Comparison of ENCODE assay signal across 18 cellular contexts in genomic region chr7:155000795-155001194, GRCh38. TPM values are rescaled to one million over a fixed set of nuclear protein-coding genes. Genes with fewer than 3 reads are reported as not detected.
A peak's percentile ranks its signal among the peaks of the same experiment; 100 is the strongest.
DNase-seq lines count a peak whose midpoint lies in the region; ATAC-seq, FAIRE-seq and TF ChIP-seq lines count a peak whose summit lies in the region.
"Had no signal": no experiment of that assay in that cellular context is flagged by ENCODE, and none has a peak within 500 bp of the region (broad histone marks: within the 10 kb centered on the region; RNA-seq: fewer than 3 reads in every experiment).

No MANE protein-coding gene starts in this region.

- no peaks in the 10 kb centered on the region for H3K27me3 Mint-ChIP-seq in activated CD8-positive, alpha-beta T cell treated with anti-CD3 and anti-CD28 coated beads for 36 hours
- H3K27me3 Mint-ChIP-seq: naive thymus-derived CD8-positive, alpha-beta T cell had no signal

- ATAC-seq in HepG2, result no peak
- no peak for ATAC-seq in right lobe of liver
- ATAC-seq in activated CD8-positive, alpha-beta T cell treated with anti-CD3 and anti-CD28 coated beads for 36 hours, result no peak
- ATAC-seq in omental fat pad (ENCODE audit: low FRiP score), result no peak
- ATAC-seq in HG03159 (IDR thresholded peaks at IDR 0.05; ENCODE audit: unreplicated experiment), result no peak
- ATAC-seq: naive thymus-derived CD8-positive, alpha-beta T cell had no signal

- CTCF ChIA-PET in HepG2 (lab: Yijun Ruan, JAX; ENCODE audit: low intra/inter-chr PET ratio, low total read pairs), result no interaction called here
- CTCF ChIA-PET in activated CD8-positive, alpha-beta T cell treated with anti-CD3 and anti-CD28 coated beads for 36 hours (lab: Charles Lee), result interaction anchor here (0.7 to 1.7 kb wide), 5 partner anchors 8 to 73 kb away, joined by 4 to 10 read pairs (median 7); no protein-coding TSS in a partner anchor

- peaks cover 10% of the 10 kb centered on the region for H3K4me1 Mint-ChIP-seq in activated CD8-positive, alpha-beta T cell treated with anti-CD3 and anti-CD28 coated beads for 36 hours (ENCODE audit: low read depth)

- H3K4me3 Mint-ChIP-seq in activated CD8-positive, alpha-beta T cell treated with anti-CD3 and anti-CD28 coated beads for 36 hours, result no peak overlapping the region

- TF ChIP-seq EP300 in HepG2 (IDR thresholded peaks at IDR 0.05; ENCODE audit: low read depth in 2 of 2, low read length in 2 of 2), result no peak
- no peak for TF ChIP-seq EP300 in HepG2 (CRISPR knock-in tag; IDR thresholded peaks at IDR 0.05; ENCODE audit: borderline replicate concordance)
- TF ChIP-seq EP300 in transverse colon (IDR thresholded peaks at IDR 0.05; ENCODE audit: low read depth), result no peak

- no peak overlapping the region for H3K27ac Mint-ChIP-seq in activated CD8-positive, alpha-beta T cell treated with anti-CD3 and anti-CD28 coated beads for 36 hours

- H3K27me3 ChIP-seq in HepG2 (ENCODE audit: control insufficient read depth in 1 of 2, insufficient read depth in 2 of 2, low read length in 2 of 2) (no peaks in the 10 kb centered on the region; a peak in 1 of 5 replicates), right lobe of liver (no peaks in the 10 kb centered on the region), transverse colon (no peaks in the 10 kb centered on the region)
- H3K27me3 ChIP-seq: uterus had no signal

- no peak for FAIRE-seq in HepG2 (lab: Jason Lieb, UNC)

- TF ChIP-seq RAD21 in HepG2 (CRISPR knock-in tag; IDR thresholded peaks at IDR 0.05), result no peak

- BruUV-seq in HepG2 (replicated peaks; lab: Mats Ljungman, UMichigan), result no TSS peak

- H3K79me2 ChIP-seq in HepG2 (ENCODE audit: insufficient read depth, low read length), result peaks cover 45% of the 10 kb centered on the region

- H3K4me1 ChIP-seq in HepG2 (ENCODE audit: insufficient read depth, low read length) (peaks cover 36% of the 10 kb centered on the region), right lobe of liver (peaks cover 0 to 3% (median 0%) of the 10 kb centered on the region in 4 donors), transverse colon (peaks cover 0 to 25% (median 12%) of the 10 kb centered on the region in 4 donors)

- POLR2A ChIA-PET in HepG2 (lab: Yijun Ruan, JAX), result no interaction called here
- POLR2A ChIA-PET in activated CD8-positive, alpha-beta T cell treated with anti-CD3 and anti-CD28 coated beads for 36 hours (lab: Charles Lee), result interaction anchor here (0.6 kb wide), 1 partner anchor 73 kb away, joined by 3 read pairs; no protein-coding TSS in a partner anchor

- DNase-seq in HepG2 (ENCODE audit: low spot score) (no peak), right lobe of liver (no peak), HT-29 (ENCODE audit: low spot score) (peak; percentile 33), transverse colon (peak; percentile 22), omental fat pad (ENCODE audit: low spot score) (no peak)
- DNase-seq in activated CD8-positive, alpha-beta T cell treated with anti-CD3 and anti-CD28 coated beads for 36 hours, result peak; percentile 23
- no peak for DNase-seq in NK-92 treated with Interleukin-12 subunit alpha and Interleukin-12 subunit beta, amount 100 ng/mL, for 24 hours (lab: John Stamatoyannopoulos, UW)
- DNase-seq: AML-193; cortex of kidney; hippocampal formation; KG1; left ventricle myocardium inferior; naive thymus-derived CD8-positive, alpha-beta T cell; NCI-H2081; retina; stimulated activated CD4-positive, alpha-beta T cell treated with anti-CD3 and anti-CD28 coated beads, Interleukin-2, amount 100 ng/mL, for 24 hours; uterus had no signal

- H2AFZ ChIP-seq in HepG2 (ENCODE audit: low read length), result no peak overlapping the region

- no peak overlapping the region for H3K4me2 ChIP-seq in HepG2 (ENCODE audit: low read depth, low read length)

- peaks cover 31% of the 10 kb centered on the region for H3K36me3 Mint-ChIP-seq in activated CD8-positive, alpha-beta T cell treated with anti-CD3 and anti-CD28 coated beads for 36 hours (ENCODE audit: low read depth)

- in situ Hi-C loops in HepG2 (cut with HindIII; ENCODE audit: extremely low pct_ligation_motif_present, low pct_unique_long_range_greater_than_20kb) (no loop called here), transverse colon (cut with MboI; ENCODE audit: low pct_ligation_motif_present in 1 of 4, low pct_unique_long_range_greater_than_20kb in 1 of 4, low sequenced_read_pairs in 3 of 4) (no loop called here)

- no peaks in the 10 kb centered on the region for H4K20me1 ChIP-seq in HepG2 (ENCODE audit: insufficient read depth, low read length)

- H3K9ac ChIP-seq in HepG2 (ENCODE audit: insufficient read depth, low read depth, low read length), result no peak overlapping the region

- TF ChIP-seq CTCF in HepG2 (CRISPR knock-in tag; IDR thresholded peaks at IDR 0.05) (peak; percentile 33), right lobe of liver (IDR thresholded peaks at IDR 0.05) (no peak), transverse colon (IDR thresholded peaks at IDR 0.05) (peak in 2 of 5 experiments; percentile 6 to 12), omental fat pad (IDR thresholded peaks at IDR 0.05) (no peak)
- TF ChIP-seq CTCF in activated CD8-positive, alpha-beta T cell treated with anti-CD3 and anti-CD28 coated beads for 36 hours (IDR thresholded peaks at IDR 0.05), result no peak

- no peak for TF ChIP-seq POLR2A in HepG2 (IDR thresholded peaks at IDR 0.05; ENCODE audit: insufficient read depth in 1 of 2, low read depth in 2 of 2, low read length in 2 of 2)
- TF ChIP-seq POLR2A in right lobe of liver (IDR thresholded peaks at IDR 0.05), result no peak
- TF ChIP-seq POLR2A in transverse colon (IDR thresholded peaks at IDR 0.05), result no peak

- H3K4me3 ChIP-seq in HepG2 (replicated peaks in 1 of 3; ENCODE audit: insufficient read depth in 1 of 3, low read depth in 2 of 3, low read length in 3 of 3) (no peak overlapping the region), right lobe of liver (no peak overlapping the region), transverse colon (no peak overlapping the region)
- H3K4me3 ChIP-seq: uterus had no signal

- H3K27ac ChIP-seq in HepG2 (ENCODE audit: extremely low read length, insufficient read depth, low read length), result no peak overlapping the region
- no peak overlapping the region for H3K27ac ChIP-seq in right lobe of liver
- H3K27ac ChIP-seq in transverse colon, result no peak overlapping the region
- H3K27ac ChIP-seq: left ventricle myocardium inferior, uterus had no signal

- H3K9me3 ChIP-seq in HepG2 (ENCODE audit: low read length) (no peaks in the 10 kb centered on the region), right lobe of liver (no peaks in the 10 kb centered on the region), transverse colon (no peaks in the 10 kb centered on the region)
- H3K9me3 ChIP-seq: left ventricle myocardium inferior, uterus had no signal

- no peaks in the 10 kb centered on the region for H3K9me3 Mint-ChIP-seq in activated CD8-positive, alpha-beta T cell treated with anti-CD3 and anti-CD28 coated beads for 36 hours
- H3K9me3 Mint-ChIP-seq: naive thymus-derived CD8-positive, alpha-beta T cell had no signal

- intact Hi-C loops in HepG2 (cut with micrococcal nuclease; ENCODE audit: unreplicated experiment), result no loop called here
- intact Hi-C loops in right lobe of liver (cut with DNase I), result no loop called here
- intact Hi-C loops in activated CD8-positive, alpha-beta T cell treated with anti-CD3 and anti-CD28 coated beads for 36 hours (cut with micrococcal nuclease), result no loop called here
- intact Hi-C loops in transverse colon (cut with DNase I; ENCODE audit: low total_unique reads), result loop anchor here (5.0 kb wide), 1 partner anchor 297 kb away; the partner anchor contains the start of gene INSIG1

- peaks cover 9 to 25% of the 10 kb centered on the region in 2 experiments; a peak in 4 of 5 replicates for H3K36me3 ChIP-seq in HepG2 (replicated peaks in 1 of 2; ENCODE audit: control insufficient read depth in 1 of 2, insufficient read depth in 2 of 2, low read length in 2 of 2)
- peaks cover 0 to 25% (median 3%) of the 10 kb centered on the region in 4 donors for H3K36me3 ChIP-seq in right lobe of liver
- H3K36me3 ChIP-seq in transverse colon, result peaks cover 0 to 14% (median under 1%) of the 10 kb centered on the region in 4 donors
- H3K36me3 ChIP-seq: uterus had no signal

- 89% methylated on average over 2 of the region's 2 CpGs for WGBS in HepG2 (ENCODE audit: low lambda C conversion rate)
- WGBS in right lobe of liver (ENCODE audit: insufficient coverage, low coverage, low lambda C conversion rate, missing lambda C conversion rate), result 76% methylated on average over 2 of the region's 2 CpGs
- WGBS in transverse colon (ENCODE audit: low coverage in 1 of 2), 2 donors, result 67 to 74% methylated on average over 1 to 2 of the region's 2 CpGs

TF ChIP-seq in HepG2, 621 proteins besides CTCF, POLR2A, EP300 and RAD21 (continues in another document):
- no peak for TF ChIP-seq SIN3B (IDR thresholded peaks at IDR 0.05; ENCODE audit: low read length)

RNA-seq across cellular contexts. Expression of gene PAXIP1, which starts 2.1 kb away (rescaled TPM):
- total RNA-seq in HepG2 (2016; rRNA removed; fragmentation: Illumina TruSeq; extraction: Trizol) (16.2 and 17.9 TPM in 2 replicates), right lobe of liver (1 to 10 TPM; 6.2 to 6.6 (median 6.4) TPM), transverse colon (100 to 1,000 TPM in 1 of 4 donors, 10 to 100 TPM in 2, 1 to 10 TPM in 1; 8.2 to 410 (median 13.3) TPM), omental fat pad (10 to 100 TPM in 3 of 4 donors, 1 to 10 TPM in 1; 7.9 to 14.2 (median 11.4) TPM)
- 3.7 and 4.4 TPM in 2 replicates for total RNA-seq in HepG2 (2016; cell fraction: cytosol; rRNA removed; fragmentation: Illumina TruSeq; extraction: Trizol; ENCODE audit: low read depth)
- 16.0 and 16.1 TPM in 2 replicates for total RNA-seq in HepG2 (2016; cell fraction: insoluble cytoplasmic fraction; rRNA removed; fragmentation: Illumina TruSeq; extraction: Trizol)
- 10.2 and 11.0 TPM in 2 replicates for total RNA-seq in HepG2 (2016; cell fraction: membrane; rRNA removed; fragmentation: Illumina TruSeq; extraction: Trizol)
- 18.5 and 20.0 TPM in 2 replicates for total RNA-seq in HepG2 (2016; cell fraction: nucleus; rRNA removed; fragmentation: Illumina TruSeq; extraction: Trizol)
- polyA plus RNA-seq in HepG2 (2011; rRNA removed), result 9.8 and 11.6 TPM in 2 replicates
- polyA plus RNA-seq in HepG2 (2011; cell fraction: cytosol; rRNA removed), result 6.8 and 7.5 TPM in 2 replicates
- 15.8 and 18.6 TPM in 2 replicates for polyA plus RNA-seq in HepG2 (2011; cell fraction: nucleus; rRNA removed)
- polyA plus RNA-seq in HepG2 (2012), result 8.2 and 9.0 TPM in 2 replicates
- 1.5 and 1.9 TPM in 2 replicates for polyA plus RNA-seq in HepG2 (2016; cell fraction: cytosol; fragmentation: Illumina TruSeq; extraction: Trizol; ENCODE audit: low read depth)
- polyA plus RNA-seq in HepG2 (2016; cell fraction: insoluble cytoplasmic fraction; fragmentation: Illumina TruSeq; extraction: Trizol; ENCODE audit: low read depth), result 17.9 and 19.3 TPM in 2 replicates
- 4.7 and 5.0 TPM in 2 replicates for polyA plus RNA-seq in HepG2 (2016; cell fraction: membrane; fragmentation: Illumina TruSeq; extraction: Trizol; ENCODE audit: low read depth)
- polyA plus RNA-seq in HepG2 (2016; cell fraction: nucleus; fragmentation: Illumina TruSeq; extraction: Trizol; ENCODE audit: insufficient read depth, low read depth), result 27.3 and 29.4 TPM in 2 replicates
- 6.8 and 10.0 TPM in 2 replicates for polyA minus RNA-seq in HepG2 (2011; rRNA and poly(A)+ RNA removed; ENCODE audit: low replicate concordance)
- 2.4 and 3.0 TPM in 2 replicates for polyA minus RNA-seq in HepG2 (2011; cell fraction: cytosol; rRNA and poly(A)+ RNA removed)
- 13.0 and 15.5 TPM in 2 replicates for polyA minus RNA-seq in HepG2 (2011; cell fraction: nucleus; rRNA and poly(A)+ RNA removed)
- 17.0 and 17.5 TPM in 2 replicates for total RNA-seq in HT-29 (2014; rRNA removed; shearing (Covaris generic))
- 10 to 100 TPM; 20.5 to 23.9 TPM for total RNA-seq in activated CD8-positive, alpha-beta T cell treated with anti-CD3 and anti-CD28 coated beads for 36 hours

Comparison
In these comparisons a context has a peak if more than half of its experiments do, and no peak if none do; other contexts are left out.
1. DNase-seq: peak in HT-29 (single experiment), activated CD8-positive, alpha-beta T cell treated with anti-CD3 and anti-CD28 coated beads for 36 hours (single experiment) and transverse colon (single experiment); none in HepG2 (single experiment), right lobe of liver (0 of 3), NK-92 treated with Interleukin-12 subunit alpha and Interleukin-12 subunit beta, amount 100 ng/mL, for 24 hours (single experiment) and omental fat pad (single experiment).